In genomic region chr3:39150803-39151631, GRCh38 we compare ENCODE assay signal across 8 cellular contexts. TPM values are rescaled to one million over a fixed set of nuclear protein-coding genes. Genes with fewer than 3 reads are reported as not detected.
DNase-seq lines count a peak whose midpoint lies in the region; ATAC-seq and TF ChIP-seq lines count a peak whose summit lies in the region.

No MANE protein-coding gene starts in this region.

- no peak for TF ChIP-seq EP300 in suprapubic skin (IDR thresholded peaks at IDR 0.05)

- peak overlapping the region; percentile 83 to 95 for H3K27ac Mint-ChIP-seq in natural killer cell treated with Interleukin-12 subunit alpha and Interleukin-12 subunit beta and Interleukin-15 and Interleukin-18, amount 100 ng/mL, for 72 hours

- peak overlapping the region; percentile 96 for H3K4me3 ChIP-seq in suprapubic skin

- no peaks in the 10 kb centered on the region for H3K9me3 ChIP-seq in suprapubic skin

- no peak for ATAC-seq in natural killer cell treated with Interleukin-12 subunit alpha and Interleukin-12 subunit beta and Interleukin-15 and Interleukin-18, amount 100 ng/mL, for 72 hours
- no peak for ATAC-seq in GM18870 (IDR thresholded peaks at IDR 0.05; ENCODE audit: unreplicated experiment)

- peak overlapping the region; percentile 99 for H3K27ac ChIP-seq in suprapubic skin

- 17% methylated on average over 9 of the region's 9 CpGs for WGBS in suprapubic skin

- H3K4me1 ChIP-seq in suprapubic skin: peaks cover 73% of the 10 kb centered on the region

- peak overlapping the region; percentile 98 for H3K4me3 Mint-ChIP-seq in natural killer cell treated with Interleukin-12 subunit alpha and Interleukin-12 subunit beta and Interleukin-15 and Interleukin-18, amount 100 ng/mL, for 72 hours

- H3K27me3 Mint-ChIP-seq in natural killer cell treated with Interleukin-12 subunit alpha and Interleukin-12 subunit beta and Interleukin-15 and Interleukin-18, amount 100 ng/mL, for 72 hours: peaks cover 0 to 1% of the 10 kb centered on the region in 2 donors

- peak in 1 of 2 donors; percentile 38 for TF ChIP-seq POLR2A in suprapubic skin (IDR thresholded peaks at IDR 0.05)

- TF ChIP-seq CTCF in suprapubic skin (IDR thresholded peaks at IDR 0.05): no peak

- H3K4me1 Mint-ChIP-seq in natural killer cell treated with Interleukin-12 subunit alpha and Interleukin-12 subunit beta and Interleukin-15 and Interleukin-18, amount 100 ng/mL, for 72 hours (ENCODE audit: low read depth in 2 of 2): peaks cover 69 to 73% of the 10 kb centered on the region in 2 donors

- peak; percentile 92 for DNase-seq in ELR (ENCODE audit: low read depth)
- DNase-seq in NCI-H446 (lab: John Stamatoyannopoulos, UW): peak; percentile 30 to 57
- peak; percentile 59 for DNase-seq in activated T-helper 9 cell treated with anti-CD3 and anti-CD28 coated beads, Interleukin-2, amount 50 U/mL, for 16 hours (ENCODE audit: low read depth)
- peak; percentile 90 for DNase-seq in fibroblast of the conjunctiva (ENCODE audit: low read depth)
- no peak for DNase-seq in natural killer cell treated with Interleukin-12 subunit alpha and Interleukin-12 subunit beta and Interleukin-15 and Interleukin-18, amount 100 ng/mL, for 72 hours (ENCODE audit: low spot score)
- DNase-seq in suprapubic skin (ENCODE audit: low spot score in 2 of 2): peak; percentile 90 to 95
- no peak for DNase-seq in superior temporal gyrus (ENCODE audit: extremely low spot score)

- peaks cover 7% of the 10 kb centered on the region for H3K36me3 Mint-ChIP-seq in natural killer cell treated with Interleukin-12 subunit alpha and Interleukin-12 subunit beta and Interleukin-15 and Interleukin-18, amount 100 ng/mL, for 72 hours

- no peaks in the 10 kb centered on the region for H3K27me3 ChIP-seq in suprapubic skin

- H3K36me3 ChIP-seq in suprapubic skin: peaks cover 5% of the 10 kb centered on the region

- H3K9me3 Mint-ChIP-seq in natural killer cell treated with Interleukin-12 subunit alpha and Interleukin-12 subunit beta and Interleukin-15 and Interleukin-18, amount 100 ng/mL, for 72 hours: no peaks in the 10 kb centered on the region

RNA-seq across cellular contexts. Expression of gene CSRNP1, which starts 2.4 kb away (rescaled TPM):
- total RNA-seq in natural killer cell treated with Interleukin-12 subunit alpha and Interleukin-12 subunit beta and Interleukin-15 and Interleukin-18, amount 100 ng/mL, for 72 hours: 10 to 100 TPM; 10.8 to 18.4 TPM
- 100 to 1,000 TPM in 2 of 4 donors, 10 to 100 TPM in 2; 69.1 to 234 (median 156) TPM for total RNA-seq in suprapubic skin

RNA-seq across cellular contexts. Expression of gene XIRP1, which starts 41.4 kb away (rescaled TPM):
- under 1 TPM; 0.22 to 0.43 TPM for total RNA-seq in natural killer cell treated with Interleukin-12 subunit alpha and Interleukin-12 subunit beta and Interleukin-15 and Interleukin-18, amount 100 ng/mL, for 72 hours
- not detected for total RNA-seq in suprapubic skin

RNA-seq across cellular contexts. Expression of gene TTC21A, which starts 43.5 kb away (rescaled TPM):
- total RNA-seq in natural killer cell treated with Interleukin-12 subunit alpha and Interleukin-12 subunit beta and Interleukin-15 and Interleukin-18, amount 100 ng/mL, for 72 hours: 1 to 10 TPM in 1 of 2 donors, under 1 TPM in 1; 0.12 to 1.8 TPM
- 10 to 100 TPM in 1 of 4 donors, 1 to 10 TPM in 3; 1.2 to 11.0 (median 4.7) TPM for total RNA-seq in suprapubic skin

RNA-seq across cellular contexts. Expression of gene GORASP1, which starts 43.6 kb away (rescaled TPM):
- 10 to 100 TPM; 12.9 to 16.6 TPM for total RNA-seq in natural killer cell treated with Interleukin-12 subunit alpha and Interleukin-12 subunit beta and Interleukin-15 and Interleukin-18, amount 100 ng/mL, for 72 hours
- 100 to 1,000 TPM in 1 of 4 donors, 10 to 100 TPM in 3; 51.3 to 101 (median 73.8) TPM for total RNA-seq in suprapubic skin

Comparison
In these comparisons a context has a peak if more than half of its experiments do, and no peak if none do; other contexts are left out.
1. DNase-seq: peak in ELR (single experiment), NCI-H446 (2 of 2), activated T-helper 9 cell treated with anti-CD3 and anti-CD28 coated beads, Interleukin-2, amount 50 U/mL, for 16 hours (single experiment), fibroblast of the conjunctiva (single experiment) and suprapubic skin (2 of 2); none in natural killer cell treated with Interleukin-12 subunit alpha and Interleukin-12 subunit beta and Interleukin-15 and Interleukin-18, amount 100 ng/mL, for 72 hours (single experiment) and superior temporal gyrus (single experiment).